Comparison of ENCODE assay signal across 12 cellular contexts in the genomic region with DNA sequence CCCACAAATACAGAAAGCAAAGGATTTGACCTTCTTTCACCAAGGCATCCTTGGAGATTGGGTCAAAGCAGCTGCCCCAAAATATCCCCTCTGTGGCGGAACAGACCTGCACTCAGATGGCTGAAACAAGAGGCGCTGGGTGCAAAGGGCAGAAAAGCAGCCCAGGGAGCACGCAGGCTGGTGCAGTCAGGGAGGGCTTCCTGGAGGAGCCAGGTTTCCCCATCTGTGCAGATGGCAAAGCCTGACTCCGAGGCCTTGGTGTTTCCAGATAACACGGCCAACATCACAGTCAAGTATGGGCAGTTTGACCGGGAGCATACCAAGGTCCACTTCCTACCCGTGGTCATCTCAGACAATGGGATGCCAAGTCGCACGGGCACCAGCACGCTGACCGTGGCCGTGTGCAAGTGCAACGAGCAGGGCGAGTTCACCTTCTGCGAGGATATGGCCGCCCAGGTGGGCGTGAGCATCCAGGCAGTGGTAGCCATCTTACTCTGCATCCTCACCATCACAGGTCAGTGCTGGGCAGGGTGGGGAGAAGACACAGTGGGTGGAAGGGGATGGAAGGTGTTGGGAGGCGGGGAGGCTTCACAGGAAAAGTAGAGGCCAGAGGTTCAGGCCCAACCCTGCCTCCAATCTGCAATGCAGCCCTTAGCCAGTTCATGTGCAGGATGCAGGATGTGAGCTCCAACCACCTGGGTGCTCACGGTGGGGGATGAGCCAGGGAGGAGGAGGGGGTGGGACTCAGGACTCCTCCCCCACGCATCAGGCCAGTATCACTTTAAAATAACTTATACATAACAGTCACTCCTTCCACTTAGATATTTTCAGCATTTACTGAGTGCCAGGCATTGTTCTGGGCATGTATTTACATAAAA. TPM values are rescaled to one million over a fixed set of nuclear protein-coding genes. Genes with fewer than 3 reads are reported as not detected.
"Had no signal": no experiment of that assay in that cellular context is flagged by ENCODE, and none has a peak within 500 bp of the region (broad histone marks: within the 10 kb centered on the region; RNA-seq: fewer than 3 reads in every experiment).

No MANE protein-coding gene starts in this region.

- H3K9me3 Mint-ChIP-seq: activated CD4-positive, alpha-beta T cell treated with anti-CD3 and anti-CD28 coated beads, Interleukin-2, amount 10 ng/mL, durations not matched to agents 7 days and 5 days; nephron had no signal

- H3K9me3 ChIP-seq: breast epithelium, tibial artery, vagina had no signal

- H3K4me3 Mint-ChIP-seq: activated CD4-positive, alpha-beta T cell treated with anti-CD3 and anti-CD28 coated beads, Interleukin-2, amount 10 ng/mL, durations not matched to agents 7 days and 5 days; activated naive CD8-positive, alpha-beta T cell; activated T-cell treated with anti-CD3 and anti-CD28 coated beads, Interleukin-2, amount 50 U/mL, for 4 hours; nephron; T-helper 17 cell had no signal

- H3K36me3 ChIP-seq: breast epithelium, vagina had no signal

- H3K4me1 ChIP-seq: breast epithelium, vagina had no signal

- H3K27ac ChIP-seq: breast epithelium, tibial artery, vagina had no signal

- H3K4me1 Mint-ChIP-seq: activated CD4-positive, alpha-beta T cell treated with anti-CD3 and anti-CD28 coated beads, Interleukin-2, amount 10 ng/mL, durations not matched to agents 7 days and 5 days had no signal

- H3K27me3 ChIP-seq: vagina had no signal

- H3K27ac Mint-ChIP-seq: activated CD4-positive, alpha-beta T cell treated with anti-CD3 and anti-CD28 coated beads, Interleukin-2, amount 10 ng/mL, durations not matched to agents 7 days and 5 days; activated naive CD8-positive, alpha-beta T cell; T-helper 17 cell had no signal

- H3K36me3 Mint-ChIP-seq: activated naive CD8-positive, alpha-beta T cell had no signal

- H3K4me3 ChIP-seq: breast epithelium, tibial artery, vagina had no signal

- ATAC-seq: activated T-cell treated with anti-CD3 and anti-CD28 coated beads, Interleukin-2, amount 50 U/mL, for 4 hours; T-helper 17 cell had no signal

- DNase-seq: activated CD4-positive, alpha-beta T cell treated with anti-CD3 and anti-CD28 coated beads, Interleukin-2, amount 10 ng/mL, durations not matched to agents 7 days and 5 days; activated CD4-positive, CD25-positive, alpha-beta regulatory T cell; activated gamma-delta T cell; activated T-cell treated with anti-CD3 and anti-CD28 coated beads, Interleukin-2, amount 50 U/mL, for 4 hours; amygdala; mammary epithelial cell; T-helper 17 cell had no signal

RNA-seq across cellular contexts. Expression of a gene that starts 26.4 kb away (rescaled TPM):
- total RNA-seq: activated CD4-positive, alpha-beta T cell treated with anti-CD3 and anti-CD28 coated beads, Interleukin-2, amount 10 ng/mL, durations not matched to agents 7 days and 5 days; activated T-cell treated with anti-CD3 and anti-CD28 coated beads, Interleukin-2, amount 50 U/mL, for 4 hours; T-helper 17 cell; vagina had no signal

RNA-seq across cellular contexts. Expression of a gene that starts 34.3 kb away (rescaled TPM):
- total RNA-seq: activated CD4-positive, alpha-beta T cell treated with anti-CD3 and anti-CD28 coated beads, Interleukin-2, amount 10 ng/mL, durations not matched to agents 7 days and 5 days; T-helper 17 cell had no signal
